In genomic region chr4:91086008-91086407, GRCh38 we compare ENCODE assay signal across 26 cellular contexts.
DNase-seq lines count a peak whose midpoint lies in the region; ATAC-seq, FAIRE-seq and TF ChIP-seq lines count a peak whose summit lies in the region.
"Had no signal": no experiment of that assay in that cellular context is flagged by ENCODE, and none has a peak within 500 bp of the region (broad histone marks: within the 10 kb centered on the region; RNA-seq: fewer than 3 reads in every experiment).

No MANE protein-coding gene starts in this region.

- no peaks in the 10 kb centered on the region for H3F3A ChIP-seq in GM23338 (replicated peaks; ENCODE audit: low read depth)

- H3K23me2 ChIP-seq in H1 (ENCODE audit: low read depth, low read length), result no peaks in the 10 kb centered on the region; the same call in 1 of the 2 replicates

- peaks cover 41% of the 10 kb centered on the region for H3K4me1 ChIP-seq in GM23338 (ENCODE audit: insufficient read depth)
- peaks cover 44% of the 10 kb centered on the region for H3K4me1 ChIP-seq in HUES48 (ENCODE audit: control insufficient read depth, insufficient read depth, low read length)
- peaks cover 1 to 9% (median 3%) of the 10 kb centered on the region in 4 experiments; a peak in 4 of 7 replicates for H3K4me1 ChIP-seq in H1 (replicated peaks in 1 of 4; ENCODE audit: control insufficient read depth in 3 of 4, insufficient read depth in 4 of 4, low read length in 3 of 4)
- peaks cover 39% of the 10 kb centered on the region for H3K4me1 ChIP-seq in iPS-20b (ENCODE audit: insufficient read depth, low read length)
- H3K4me1 ChIP-seq in pancreas, result no peaks in the 10 kb centered on the region
- H3K4me1 ChIP-seq: BE2C; BLaER1 treated with 17β-estradiol and CSF1 and Interleukin-3, amounts not matched to agents 10 nM and 100 nM had no signal

- H3K36me3 ChIP-seq in GM23338 (ENCODE audit: insufficient read depth), result no peaks in the 10 kb centered on the region
- H3K36me3 ChIP-seq in HUES48 (ENCODE audit: control insufficient read depth, insufficient read depth, low read length), result no peaks in the 10 kb centered on the region
- no peaks in the 10 kb centered on the region for H3K36me3 ChIP-seq in H1 (ENCODE audit: control insufficient read depth in 2 of 4, insufficient read depth in 4 of 4, low read length in 3 of 4)
- no peaks in the 10 kb centered on the region for H3K36me3 ChIP-seq in iPS-20b (ENCODE audit: insufficient read depth, low read depth, low read length)
- H3K36me3 ChIP-seq in pancreas, result no peaks in the 10 kb centered on the region
- H3K36me3 ChIP-seq: BE2C; BLaER1 treated with 17β-estradiol and CSF1 and Interleukin-3, amounts not matched to agents 10 nM and 100 nM; HAP-1 had no signal

- no peak overlapping the region; the same call in 1 of the 2 replicates for H3K18ac ChIP-seq in H1 (ENCODE audit: extremely low read depth, low read length)

- H3K27me3 Mint-ChIP-seq in GM23338 (ENCODE audit: insufficient read depth, low read depth, poor library complexity), result no peaks in the 10 kb centered on the region
- no peaks in the 10 kb centered on the region for H3K27me3 Mint-ChIP-seq in activated CD4-positive, alpha-beta memory T cell treated with anti-CD3 and anti-CD28 coated beads, Interleukin-2, amount 10 ng/mL, durations not matched to agents 7 days and 5 days
- H3K27me3 Mint-ChIP-seq: CD4-positive, alpha-beta T cell; CD8-positive, alpha-beta memory T cell had no signal

- no peaks in the 10 kb centered on the region for H3K27me3 ChIP-seq in GM23338 (ENCODE audit: insufficient read depth)
- H3K27me3 ChIP-seq in HUES48 (ENCODE audit: control insufficient read depth, insufficient read depth, low read length), result no peaks in the 10 kb centered on the region
- H3K27me3 ChIP-seq in H1 (replicated peaks in 1 of 4; ENCODE audit: control insufficient read depth in 3 of 4, extremely low read depth in 1 of 4, insufficient read depth in 3 of 4, low read length in 3 of 4), result no peaks in the 10 kb centered on the region
- no peaks in the 10 kb centered on the region for H3K27me3 ChIP-seq in iPS-20b (ENCODE audit: insufficient read depth, low read length)
- H3K27me3 ChIP-seq in pancreas, result no peaks in the 10 kb centered on the region
- H3K27me3 ChIP-seq: BE2C; BLaER1 treated with 17β-estradiol and CSF1 and Interleukin-3, amounts not matched to agents 10 nM and 100 nM had no signal

- no peak overlapping the region for H2AK5ac ChIP-seq in H1 (ENCODE audit: low read depth, low read length)

- H2AFZ ChIP-seq in GM23338, result no peak overlapping the region
- H2AFZ ChIP-seq in H1 (ENCODE audit: low read length), result 0 out of 2 replicates have a peak overlapping the region, but pooled peaks have one; percentile 26

- no peak overlapping the region for H4K91ac ChIP-seq in H1 (replicated peaks; ENCODE audit: insufficient read length, low read length)

- peak overlapping the region; percentile 71; the same call in 1 of the 2 replicates for H2BK5ac ChIP-seq in H1 (ENCODE audit: low read depth, low read length)

- H3K4me3 Mint-ChIP-seq in GM23338, result peak overlapping the region; percentile 22; the same call in 2 of the 3 replicates
- no peak overlapping the region for H3K4me3 Mint-ChIP-seq in activated CD4-positive, alpha-beta memory T cell treated with anti-CD3 and anti-CD28 coated beads, Interleukin-2, amount 10 ng/mL, durations not matched to agents 7 days and 5 days
- H3K4me3 Mint-ChIP-seq: CD14-positive monocyte; CD4-positive, alpha-beta T cell; CD8-positive, alpha-beta memory T cell; HFFc6 had no signal

- TF ChIP-seq CTCF in GM23338 (conservative IDR thresholded peaks at IDR 0.05; ENCODE audit: low read depth in 2 of 2), result no peak
- no peak for TF ChIP-seq CTCF in H1 (IDR thresholded peaks at IDR 0.05; ENCODE audit: control extremely low read depth in 1 of 3, insufficient read depth in 1 of 3, low read depth in 1 of 3, low read length in 3 of 3)
- TF ChIP-seq CTCF in pancreas (IDR thresholded peaks at IDR 0.05), result no peak

- CTCF ChIA-PET in H1 (lab: Charles Lee; ENCODE audit: partially characterized antibody), result interaction anchor here (0.7 to 1.3 kb wide), 2 partner anchors 8 to 1018 kb away, joined by 3 to 4 read pairs; no protein-coding TSS in a partner anchor
- CTCF ChIA-PET in activated CD4-positive, alpha-beta memory T cell treated with anti-CD3 and anti-CD28 coated beads, Interleukin-2, amount 10 ng/mL, durations not matched to agents 7 days and 5 days (lab: Charles Lee), result no interaction called here

- peak; percentile 16 for DNase-seq in GM23338 (ENCODE audit: low spot score)
- no peak for DNase-seq in H1 (ENCODE audit: low read depth in 1 of 2, low spot score in 2 of 2)
- no peak for DNase-seq in pancreas
- no peak for DNase-seq in left cardiac atrium
- no peak for DNase-seq in activated CD4-positive, alpha-beta memory T cell treated with anti-CD3 and anti-CD28 coated beads, Interleukin-2, amount 10 ng/mL, durations not matched to agents 7 days and 5 days
- DNase-seq: AML-193; BE2C; CD4-positive, alpha-beta T cell; CD8-positive, alpha-beta memory T cell; DMS 273 treated with DMSO at 0.1 percent for 48 hours; DMS79; EL; GDM1; GOT3; HFFc6 had no signal

- H3K9me3 ChIP-seq in HUES48 (ENCODE audit: control insufficient read depth, insufficient read depth, low read length) (no peaks in the 10 kb centered on the region; the same call in 1 of the 2 replicates), H1 (ENCODE audit: insufficient read depth in 2 of 2, low read depth in 1 of 2, low read length in 1 of 2) (no peaks in the 10 kb centered on the region), iPS-20b (ENCODE audit: insufficient read depth, low read depth, low read length) (no peaks in the 10 kb centered on the region), pancreas (no peaks in the 10 kb centered on the region)
- H3K9me3 ChIP-seq: BE2C; BLaER1 treated with 17β-estradiol and CSF1 and Interleukin-3, amounts not matched to agents 10 nM and 100 nM; HAP-1 had no signal

- no peak overlapping the region for H3K23ac ChIP-seq in H1 (ENCODE audit: insufficient read length)

- H4K8ac ChIP-seq in H1 (ENCODE audit: extremely low read depth, insufficient read depth, low read length), result no peak overlapping the region

- ATAC-seq in GM23338 (peak; percentile 58), pancreas (no peak), left cardiac atrium (no peak), HG03378 (IDR thresholded peaks at IDR 0.05; ENCODE audit: unreplicated experiment) (no peak)
- ATAC-seq: GM12878 had no signal

- peak overlapping the region; percentile 70 for H3K27ac ChIP-seq in GM23338 (ENCODE audit: low read depth)
- peak overlapping the region; percentile 60 for H3K27ac ChIP-seq in HUES48 (ENCODE audit: low read depth, low read length)
- no peak overlapping the region for H3K27ac ChIP-seq in H1 (ENCODE audit: low read depth, low read length)
- H3K27ac ChIP-seq in iPS-20b (ENCODE audit: low read length), result peak overlapping the region; percentile 47
- no peak overlapping the region for H3K27ac ChIP-seq in pancreas
- H3K27ac ChIP-seq: 22Rv1; BLaER1 treated with 17β-estradiol and CSF1 and Interleukin-3, amounts not matched to agents 10 nM and 100 nM had no signal

- TF ChIP-seq EP300 in H1 (IDR thresholded peaks at IDR 0.05; ENCODE audit: borderline replicate concordance in 1 of 2, low read depth in 2 of 2, low read length in 2 of 2), result no peak

- H2BK12ac ChIP-seq in H1 (ENCODE audit: low read depth, low read length), result no peak overlapping the region

- no peak overlapping the region for H3K4ac ChIP-seq in H1 (replicated peaks; ENCODE audit: insufficient read length, low read depth, low read length)

- intact Hi-C loops in pancreas (cut with DNase I), result no loop called here
- intact Hi-C loops in left cardiac atrium (cut with DNase I), result no loop called here

- no peak for TF ChIP-seq POLR2A in H1 (IDR thresholded peaks at IDR 0.05; ENCODE audit: control extremely low read depth in 1 of 2, low read depth in 2 of 2, low read length in 2 of 2)

- 16% methylated on average over 2 of the region's 2 CpGs; no CpG with 5 or more reads in 1 of the 2 experiments for WGBS in H1 (ENCODE audit: extremely low coverage in 1 of 2, insufficient coverage in 1 of 2, insufficient read length in 1 of 2, insufficient replicate concordance in 2 of 2, low coverage in 1 of 2, low lambda C conversion rate in 2 of 2, missing lambda C conversion rate in 1 of 2), 2 experiments
- WGBS in pancreas, 2 donors, result 85 to 90% methylated on average over 2 of the region's 2 CpGs

- no peak overlapping the region for H3K14ac ChIP-seq in H1 (ENCODE audit: insufficient read length)

- H3K9ac ChIP-seq in HUES48 (ENCODE audit: low read depth, low read length) (no peak overlapping the region), H1 (replicated peaks in 1 of 4; ENCODE audit: extremely low read depth in 1 of 4, low read depth in 3 of 4, low read length in 3 of 4) (no peak overlapping the region), iPS-20b (ENCODE audit: low read depth, low read length) (peak overlapping the region; percentile 39; the same call in 1 of the 2 replicates)
- H3K9ac ChIP-seq: BLaER1 treated with 17β-estradiol and CSF1 and Interleukin-3, amounts not matched to agents 10 nM and 100 nM had no signal

- no peak overlapping the region; the same call in 1 of the 2 replicates for H3K4me3 ChIP-seq in GM23338
- no peak overlapping the region; the same call in 1 of the 2 replicates for H3K4me3 ChIP-seq in HUES48 (ENCODE audit: low read depth, low read length)
- H3K4me3 ChIP-seq in H1 (ENCODE audit: extremely low read depth in 1 of 4, insufficient read depth in 2 of 4, low read depth in 3 of 4, low read length in 4 of 4), result peak overlapping the region in 1 of 4 experiments; percentile 24; a peak in 1 of 8 replicates
- peak overlapping the region; percentile 50 for H3K4me3 ChIP-seq in iPS-20b (ENCODE audit: low read length)
- no peak overlapping the region for H3K4me3 ChIP-seq in pancreas
- H3K4me3 ChIP-seq: BLaER1 treated with 17β-estradiol and CSF1 and Interleukin-3, amounts not matched to agents 10 nM and 100 nM; GM12878; HAP-1 had no signal

- H2BK20ac ChIP-seq in H1 (ENCODE audit: low read length), result peak overlapping the region; percentile 61; the same call in 1 of the 2 replicates

- FAIRE-seq in H1 (lab: Jason Lieb, UNC), result no peak
- FAIRE-seq in pancreas (lab: Jason Lieb, UNC), result no peak
- FAIRE-seq: A204.1, D721Med, GM12878, GM18507 had no signal

- no peak overlapping the region for H3K56ac ChIP-seq in H1 (replicated peaks; ENCODE audit: insufficient read length, low read depth, low read length)

- H3K9me3 Mint-ChIP-seq in GM23338, result peaks cover 13% of the 10 kb centered on the region; the same call in 2 of the 3 replicates
- H3K9me3 Mint-ChIP-seq in activated CD4-positive, alpha-beta memory T cell treated with anti-CD3 and anti-CD28 coated beads, Interleukin-2, amount 10 ng/mL, durations not matched to agents 7 days and 5 days, result peaks cover 3% of the 10 kb centered on the region

- peaks cover 9% of the 10 kb centered on the region; the same call in 2 of the 3 replicates for H3K36me3 Mint-ChIP-seq in GM23338 (ENCODE audit: low read depth)
- H3K36me3 Mint-ChIP-seq in activated CD4-positive, alpha-beta memory T cell treated with anti-CD3 and anti-CD28 coated beads, Interleukin-2, amount 10 ng/mL, durations not matched to agents 7 days and 5 days (ENCODE audit: low read depth), result no peaks in the 10 kb centered on the region
- H3K36me3 Mint-ChIP-seq: CD14-positive monocyte; CD8-positive, alpha-beta memory T cell had no signal

- H3K4me1 Mint-ChIP-seq in GM23338, result peaks cover 29% of the 10 kb centered on the region
- H3K4me1 Mint-ChIP-seq in activated CD4-positive, alpha-beta memory T cell treated with anti-CD3 and anti-CD28 coated beads, Interleukin-2, amount 10 ng/mL, durations not matched to agents 7 days and 5 days, result no peaks in the 10 kb centered on the region
- H3K4me1 Mint-ChIP-seq: CD14-positive monocyte; CD8-positive, alpha-beta memory T cell had no signal

- no peaks in the 10 kb centered on the region for H3K79me1 ChIP-seq in H1 (ENCODE audit: low read depth, low read length)

- H4K20me1 ChIP-seq in GM23338 (replicated peaks; ENCODE audit: insufficient read depth) (no peaks in the 10 kb centered on the region), H1 (replicated peaks in 1 of 2; ENCODE audit: control insufficient read depth in 1 of 2, insufficient read depth in 2 of 2, low read length in 2 of 2) (no peaks in the 10 kb centered on the region)
- H4K20me1 ChIP-seq: BLaER1 treated with 17β-estradiol and CSF1 and Interleukin-3, amounts not matched to agents 10 nM and 100 nM had no signal

- H2BK15ac ChIP-seq in H1 (ENCODE audit: low read length), result no peak overlapping the region

- peak overlapping the region; percentile 77 for H3K27ac Mint-ChIP-seq in GM23338
- no peak overlapping the region for H3K27ac Mint-ChIP-seq in activated CD4-positive, alpha-beta memory T cell treated with anti-CD3 and anti-CD28 coated beads, Interleukin-2, amount 10 ng/mL, durations not matched to agents 7 days and 5 days
- H3K27ac Mint-ChIP-seq: CD14-positive monocyte; CD4-positive, alpha-beta T cell; CD8-positive, alpha-beta memory T cell; HFFc6 had no signal

- H3K9me2 ChIP-seq in GM23338 (ENCODE audit: insufficient read depth), result no peaks in the 10 kb centered on the region

- TF ChIP-seq RAD21 in H1 (IDR thresholded peaks at IDR 0.05 in 1 of 2, conservative IDR thresholded peaks at IDR 0.05 in 1 of 2; ENCODE audit: low read depth in 2 of 2, low read length in 2 of 2), result no peak

- no peak overlapping the region for H2BK120ac ChIP-seq in H1 (replicated peaks; ENCODE audit: low read depth, low read length)

- H3K79me2 ChIP-seq in GM23338 (replicated peaks; ENCODE audit: insufficient read depth), result no peaks in the 10 kb centered on the region
- no peaks in the 10 kb centered on the region for H3K79me2 ChIP-seq in H1 (ENCODE audit: control insufficient read depth in 1 of 2, insufficient read depth in 2 of 2, low read length in 2 of 2)

- H3K4me2 ChIP-seq in GM23338 (peak overlapping the region; percentile 15), H1 (ENCODE audit: insufficient read depth in 1 of 2, low read depth in 2 of 2, low read length in 2 of 2) (peak overlapping the region; percentile 49 to 55; a peak in 3 of 4 replicates)
- H3K4me2 ChIP-seq: BLaER1 treated with 17β-estradiol and CSF1 and Interleukin-3, amounts not matched to agents 10 nM and 100 nM had no signal

- no peak overlapping the region for H4K5ac ChIP-seq in H1 (ENCODE audit: insufficient read length, low read depth, low read length)

- POLR2A ChIA-PET in H1 (lab: Charles Lee; ENCODE audit: partially characterized antibody), result no interaction called here
- POLR2A ChIA-PET in activated CD4-positive, alpha-beta memory T cell treated with anti-CD3 and anti-CD28 coated beads, Interleukin-2, amount 10 ng/mL, durations not matched to agents 7 days and 5 days (lab: Charles Lee), result no interaction called here

Comparison
In these comparisons a context has a peak if more than half of its experiments do, and no peak if none do; other contexts are left out.
1. H3K27ac ChIP-seq: peak in GM23338 (single experiment), HUES48 (single experiment) and iPS-20b (single experiment); none in H1 (single experiment) and pancreas (0 of 4).